8 cellular contexts compared by ENCODE assay signal in the genomic region with DNA sequence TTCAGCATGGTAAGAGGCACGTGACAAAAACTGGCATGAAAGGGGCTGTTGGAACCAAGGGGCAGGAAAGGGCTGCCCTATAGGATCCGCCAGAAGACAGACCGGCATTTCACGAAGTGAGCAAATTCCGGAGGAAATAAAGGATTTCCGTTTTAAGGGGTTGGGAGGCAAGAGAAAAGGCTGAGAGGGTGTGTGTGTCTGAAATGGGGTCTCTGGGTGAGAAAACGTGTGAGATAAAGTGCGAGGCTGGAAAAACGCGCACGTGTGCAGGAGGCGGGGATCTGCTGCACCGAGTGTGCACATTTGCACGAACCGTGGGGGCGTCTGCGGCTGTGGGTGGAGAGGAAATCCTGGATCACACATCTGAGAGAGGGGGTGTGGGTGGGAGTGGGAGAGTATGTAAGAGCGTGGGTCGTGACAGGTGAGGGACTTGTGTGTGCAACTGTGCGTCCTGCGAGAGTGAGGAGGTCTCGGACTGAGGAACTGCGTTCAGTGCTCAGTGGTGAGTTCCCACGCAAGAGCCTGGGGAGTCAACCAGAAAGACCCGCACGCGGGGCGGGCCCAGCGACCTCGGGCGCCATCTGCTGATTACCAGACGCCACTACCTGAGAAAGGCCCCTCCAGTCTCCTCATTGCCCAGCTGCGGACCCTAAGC. TPM values are rescaled to one million over a fixed set of nuclear protein-coding genes. Genes with fewer than 3 reads are reported as not detected.
A peak's percentile ranks its signal among the peaks of the same experiment; 100 is the strongest.
DNase-seq lines count a peak whose midpoint lies in the region; ATAC-seq and TF ChIP-seq lines count a peak whose summit lies in the region.

No MANE protein-coding gene starts in this region.

- no peaks in the 10 kb centered on the region for H3K36me3 ChIP-seq in MG63
- no peaks in the 10 kb centered on the region for H3K36me3 ChIP-seq in osteoblast (ENCODE audit: insufficient read depth, low read length)

- H3K36me3 Mint-ChIP-seq in activated naive CD4-positive, alpha-beta T cell treated with anti-CD3 and anti-CD28 coated beads, Interleukin-2, amount 10 ng/mL, durations not matched to agents 7 days and 5 days = peaks cover 7% of the 10 kb centered on the region

- H3K27me3 Mint-ChIP-seq in activated naive CD4-positive, alpha-beta T cell treated with anti-CD3 and anti-CD28 coated beads, Interleukin-2, amount 10 ng/mL, durations not matched to agents 7 days and 5 days = peaks cover 33% of the 10 kb centered on the region

- peaks cover 52% of the 10 kb centered on the region for H3K4me1 Mint-ChIP-seq in activated naive CD4-positive, alpha-beta T cell treated with anti-CD3 and anti-CD28 coated beads, Interleukin-2, amount 10 ng/mL, durations not matched to agents 7 days and 5 days

- CTCF ChIA-PET in activated naive CD4-positive, alpha-beta T cell treated with anti-CD3 and anti-CD28 coated beads, Interleukin-2, amount 10 ng/mL, durations not matched to agents 7 days and 5 days (lab: Charles Lee) = interaction anchor here (0.7 to 4.5 kb wide), 12 partner anchors 10 to 738 kb away, joined by 3 to 45 read pairs (median 4); no protein-coding TSS in a partner anchor

- H3K79me2 ChIP-seq in osteoblast (ENCODE audit: insufficient read depth, low read length) = no peaks in the 10 kb centered on the region

- no peaks in the 10 kb centered on the region for H4K20me1 ChIP-seq in osteoblast (ENCODE audit: insufficient read depth, low read length)

- ATAC-seq in GM19023 (IDR thresholded peaks at IDR 0.05; ENCODE audit: unreplicated experiment) = peak; percentile 52

- H3K27ac ChIP-seq in osteoblast (ENCODE audit: low read depth, low read length) = no peak overlapping the region

- H3K4me3 Mint-ChIP-seq in activated naive CD4-positive, alpha-beta T cell treated with anti-CD3 and anti-CD28 coated beads, Interleukin-2, amount 10 ng/mL, durations not matched to agents 7 days and 5 days = peak overlapping the region; percentile 74

- H3K27me3 ChIP-seq in MG63 = no peaks in the 10 kb centered on the region
- H3K27me3 ChIP-seq in osteoblast (ENCODE audit: insufficient read depth, low read length) = peaks cover 13% of the 10 kb centered on the region

- peak overlapping the region; percentile 93 for H2AFZ ChIP-seq in osteoblast (ENCODE audit: low read length)

- peaks cover 14% of the 10 kb centered on the region for H3K9me3 Mint-ChIP-seq in activated naive CD4-positive, alpha-beta T cell treated with anti-CD3 and anti-CD28 coated beads, Interleukin-2, amount 10 ng/mL, durations not matched to agents 7 days and 5 days

- in situ Hi-C loops in SK-MEL-5 (cut with HindIII; ENCODE audit: low pct_unique_long_range_greater_than_20kb, low sequenced_read_pairs) = no loop called here

- H3K4me1 ChIP-seq in osteoblast (ENCODE audit: insufficient read depth, low read length) = peaks cover 9% of the 10 kb centered on the region

- H3K4me3 ChIP-seq in MG63 = peak overlapping the region; percentile 46
- H3K4me3 ChIP-seq in osteoblast (ENCODE audit: insufficient read depth, low read length) = peak overlapping the region; percentile 65

- H3K9me3 ChIP-seq in MG63 (peaks cover 5% of the 10 kb centered on the region), osteoblast (ENCODE audit: low read depth, low read length) (no peaks in the 10 kb centered on the region)

- DNase-seq in 8988T = peak; percentile 97
- peak; percentile 63 for DNase-seq in MG63
- peak; percentile 89 for DNase-seq in SK-MEL-5 (ENCODE audit: low read depth, low spot score)
- peak; percentile 84 for DNase-seq in activated naive CD4-positive, alpha-beta T cell treated with anti-CD3 and anti-CD28 coated beads, Interleukin-2, amount 10 ng/mL, durations not matched to agents 7 days and 5 days
- peak; percentile 62 for DNase-seq in glomerular visceral epithelial cell (ENCODE audit: extremely low spot score)
- peak; percentile 99 for DNase-seq in osteoblast (ENCODE audit: insufficient read length, low spot score, missing footprints)
- DNase-seq in superior temporal gyrus (ENCODE audit: extremely low spot score) = peak; percentile 70

- peak; percentile 68 for TF ChIP-seq CTCF in osteoblast (IDR thresholded peaks at IDR 0.05; ENCODE audit: extremely low read depth, low read depth, low read length)

- peak overlapping the region; percentile 84 for H3K4me2 ChIP-seq in osteoblast (ENCODE audit: insufficient read depth, low read length)

- H3K27ac Mint-ChIP-seq in activated naive CD4-positive, alpha-beta T cell treated with anti-CD3 and anti-CD28 coated beads, Interleukin-2, amount 10 ng/mL, durations not matched to agents 7 days and 5 days = peak overlapping the region; percentile 54

RNA-seq across cellular contexts. Expression of gene P2RX7, which starts 37.0 kb away (rescaled TPM):
- total RNA-seq in MG63 (2014; rRNA removed; shearing (Covaris generic); ENCODE audit: low replicate concordance) = 2.0 and 3.3 TPM in 2 replicates
- 41.5 and 46.7 TPM in 2 replicates for total RNA-seq in SK-MEL-5 (2014; rRNA removed; shearing (Covaris generic))
- polyA plus RNA-seq in SK-MEL-5 (2015; cell fraction: cytosol; rRNA removed) = 26.8 and 32.3 TPM in 2 replicates
- 27.1 and 37.2 TPM in 2 replicates for polyA plus RNA-seq in SK-MEL-5 (2015; cell fraction: nucleus; rRNA removed)
- total RNA-seq in osteoblast = 3.8 and 4.0 TPM in 2 replicates

RNA-seq across cellular contexts. Expression of gene OASL, which starts 56.6 kb away (rescaled TPM):
- total RNA-seq in MG63 (2014; rRNA removed; shearing (Covaris generic); ENCODE audit: low replicate concordance) = 25.4 and 51.1 TPM in 2 replicates
- total RNA-seq in SK-MEL-5 (2014; rRNA removed; shearing (Covaris generic)) = 0.26 and 0.35 TPM in 2 replicates
- 0.10 and 0.13 TPM in 2 replicates for polyA plus RNA-seq in SK-MEL-5 (2015; cell fraction: cytosol; rRNA removed)
- polyA plus RNA-seq in SK-MEL-5 (2015; cell fraction: nucleus; rRNA removed) = not detected in 2 replicates
- total RNA-seq in osteoblast = 0.72 and 1.2 TPM in 2 replicates

Comparison
In these comparisons a context has a peak if more than half of its experiments do, and no peak if none do; other contexts are left out.
1. RNA of gene OASL, which starts 56.6 kb away (total RNA-seq): 25.4 to 51.1 TPM in MG63; 0.72 to 1.2 TPM in osteoblast and 0.26 to 0.35 TPM in SK-MEL-5; every median in the first group is over 10 times any median in the second.
2. Peak in every context shown above with its lines, with median percentiles within 50 percentile points of each other: DNase-seq.